33 cellular contexts compared by ENCODE assay signal in the genomic region with DNA sequence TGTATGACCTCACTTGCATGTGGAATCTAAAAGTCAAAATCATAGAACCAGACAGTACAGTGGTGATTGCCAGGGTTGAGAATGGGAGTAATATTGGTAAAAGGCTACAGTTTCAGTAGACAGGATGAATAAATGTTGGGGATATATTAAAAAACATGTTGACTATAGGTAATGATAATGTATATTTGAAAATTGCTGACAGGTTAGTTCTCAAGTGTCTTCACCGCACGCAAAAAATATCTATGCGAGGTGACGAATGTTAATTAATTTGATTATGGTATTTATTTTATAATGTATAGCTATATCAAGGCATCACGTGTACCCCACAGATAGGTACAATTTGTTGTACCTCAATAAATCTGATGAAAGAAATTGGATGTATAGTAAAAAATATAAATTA.
DNase-seq lines count a peak whose midpoint lies in the region; ATAC-seq, FAIRE-seq and TF ChIP-seq lines count a peak whose summit lies in the region.
"Had no signal": no experiment of that assay in that cellular context is flagged by ENCODE, and none has a peak within 500 bp of the region (broad histone marks: within the 10 kb centered on the region; RNA-seq: fewer than 3 reads in every experiment).

No MANE protein-coding gene starts in this region.

- H4K91ac ChIP-seq in IMR-90 (ENCODE audit: insufficient read depth, low read depth, low read length) = no peak overlapping the region

- H3K9ac ChIP-seq in HepG2 (ENCODE audit: insufficient read depth, low read depth, low read length) = no peak overlapping the region
- H3K9ac ChIP-seq in IMR-90 (ENCODE audit: low read depth, low read length) = no peak overlapping the region
- H3K9ac ChIP-seq in K562 (ENCODE audit: insufficient read depth in 1 of 2, low read depth in 2 of 2, low read length in 2 of 2) = no peak overlapping the region
- H3K9ac ChIP-seq: BLaER1; BLaER1 treated with 17β-estradiol and CSF1 and Interleukin-3, amounts not matched to agents 10 nM and 100 nM had no signal

- TF ChIP-seq POLR2A in HepG2 (IDR thresholded peaks at IDR 0.05; ENCODE audit: insufficient read depth in 1 of 2, low read depth in 2 of 2, low read length in 2 of 2) (no peak), right lobe of liver (IDR thresholded peaks at IDR 0.05) (no peak), A549 (IDR thresholded peaks at IDR 0.05; ENCODE audit: low read length) (no peak), IMR-90 (IDR thresholded peaks at IDR 0.05; ENCODE audit: low read depth, low read length) (no peak), K562 (conservative IDR thresholded peaks at IDR 0.05) (no peak)

- H3K9me3 ChIP-seq in HepG2 (ENCODE audit: low read length) (peaks cover 38% of the 10 kb centered on the region), right lobe of liver (no peaks in the 10 kb centered on the region), A549 (0 out of 3 replicates have a peak, but pooled peaks cover 3% of the 10 kb centered on the region), IMR-90 (ENCODE audit: control insufficient read depth, insufficient read depth, low read length) (peaks cover 11% of the 10 kb centered on the region), K562 (replicated peaks; ENCODE audit: control insufficient read depth, insufficient read depth, low read depth, low read length) (no peaks in the 10 kb centered on the region)
- H3K9me3 ChIP-seq: BE2C had no signal

- H3K4me3 ChIP-seq in HepG2 (replicated peaks in 1 of 3; ENCODE audit: insufficient read depth in 1 of 3, low read depth in 2 of 3, low read length in 3 of 3) = no peak overlapping the region
- H3K4me3 ChIP-seq in right lobe of liver = no peak overlapping the region
- no peak overlapping the region for H3K4me3 ChIP-seq in A549
- no peak overlapping the region for H3K4me3 ChIP-seq in IMR-90 (ENCODE audit: insufficient read depth, low read depth, low read length)
- no peak overlapping the region for H3K4me3 ChIP-seq in K562
- H3K4me3 ChIP-seq: BLaER1; BLaER1 treated with 17β-estradiol and CSF1 and Interleukin-3, amounts not matched to agents 10 nM and 100 nM had no signal

- no peak overlapping the region for H4K8ac ChIP-seq in IMR-90 (ENCODE audit: low read depth in 2 of 2, low read length in 2 of 2)

- TF ChIP-seq EP300 in HepG2 (IDR thresholded peaks at IDR 0.05; ENCODE audit: low read depth in 2 of 2, low read length in 2 of 2) (no peak), HepG2 (CRISPR knock-in tag; IDR thresholded peaks at IDR 0.05; ENCODE audit: borderline replicate concordance) (no peak), A549 (IDR thresholded peaks at IDR 0.05) (no peak), K562 (IDR thresholded peaks at IDR 0.05; ENCODE audit: low read length) (no peak)

- TF ChIP-seq CTCF in HepG2 (CRISPR knock-in tag; IDR thresholded peaks at IDR 0.05) (no peak), right lobe of liver (IDR thresholded peaks at IDR 0.05) (no peak), A549 (IDR thresholded peaks at IDR 0.05) (no peak), IMR-90 (conservative IDR thresholded peaks at IDR 0.05; ENCODE audit: low read depth, low read length) (no peak), K562 (IDR thresholded peaks at IDR 0.05 in 2 of 3, conservative IDR thresholded peaks at IDR 0.05 in 1 of 3; ENCODE audit: insufficient read depth in 2 of 3, low read depth in 1 of 3, low read length in 3 of 3) (no peak)

- H2BK15ac ChIP-seq in IMR-90 (ENCODE audit: low read depth, low read length) = no peak overlapping the region

- H3K4me1 ChIP-seq in HepG2 (ENCODE audit: insufficient read depth, low read length) = peaks cover 6% of the 10 kb centered on the region
- H3K4me1 ChIP-seq in right lobe of liver = peaks cover 0 to 14% (median 0%) of the 10 kb centered on the region in 4 donors
- H3K4me1 ChIP-seq in A549 = no peaks in the 10 kb centered on the region
- H3K4me1 ChIP-seq in IMR-90 (ENCODE audit: control insufficient read depth, insufficient read depth, low read length) = no peaks in the 10 kb centered on the region
- H3K4me1 ChIP-seq in K562 (replicated peaks in 1 of 2; ENCODE audit: control insufficient read depth in 2 of 2, insufficient read depth in 2 of 2, low read length in 2 of 2) = no peaks in the 10 kb centered on the region
- H3K4me1 ChIP-seq: BE2C; BLaER1; BLaER1 treated with 17β-estradiol and CSF1 and Interleukin-3, amounts not matched to agents 10 nM and 100 nM had no signal

- H3K18ac ChIP-seq in IMR-90 (ENCODE audit: low read depth, low read length) = no peak overlapping the region

- DNase-seq in HepG2 (ENCODE audit: low spot score) (no peak), right lobe of liver (no peak), A549 (ENCODE audit: low read depth in 1 of 2, low spot score in 1 of 2) (no peak), IMR-90 (no peak), K562 (ENCODE audit: extremely low read depth in 1 of 4, low spot score in 3 of 4) (no peak), mucosa of gallbladder (ENCODE audit: low spot score) (no peak)
- DNase-seq in activated naive CD4-positive, alpha-beta T cell treated with Interleukin-2 at 50 U/mL for 16 hours = no peak
- DNase-seq: 8988T; ACHN; AML-193; BE2C; C1 segment of cervical spinal cord; Caco-2; Calu3; CD4-positive, alpha-beta memory T cell; CD4-positive, alpha-beta T cell; CD4-positive, CD25-positive, alpha-beta regulatory T cell; CD8-positive, alpha-beta memory T cell; CD8-positive, alpha-beta T cell; COR-L47; DMS 273 treated with DMSO at 0.1 percent for 48 hours; DMS153; DMS53; DMS79; DMS79 treated with DMSO at 0.1 percent for 48 hours; DND-41; EL had no signal

- POLR2A ChIA-PET in HepG2 (lab: Yijun Ruan, JAX) (no interaction called here), A549 (lab: Yijun Ruan, JAX) (no interaction called here), IMR-90 (lab: Charles Lee; ENCODE audit: unreplicated experiment) (no interaction called here), K562 (lab: Yijun Ruan, JAX) (no interaction called here)

- H2BK5ac ChIP-seq in IMR-90 (ENCODE audit: low read depth, low read length, poor library complexity, severe bottlenecking) = no peak overlapping the region

- no peak overlapping the region for H2BK20ac ChIP-seq in IMR-90 (ENCODE audit: low read depth, low read length)

- no peaks in the 10 kb centered on the region for H3K79me2 ChIP-seq in HepG2 (ENCODE audit: insufficient read depth, low read length)
- H3K79me2 ChIP-seq in K562 (ENCODE audit: control insufficient read depth, insufficient read depth, low read length) = no peaks in the 10 kb centered on the region

- H3K36me3 ChIP-seq in HepG2 (replicated peaks in 1 of 2; ENCODE audit: control insufficient read depth in 1 of 2, insufficient read depth in 2 of 2, low read length in 2 of 2) (no peaks in the 10 kb centered on the region), right lobe of liver (no peaks in the 10 kb centered on the region), IMR-90 (ENCODE audit: control insufficient read depth, insufficient read depth, low read length) (no peaks in the 10 kb centered on the region), K562 (ENCODE audit: control insufficient read depth, insufficient read depth, low read length) (no peaks in the 10 kb centered on the region)
- H3K36me3 ChIP-seq: BE2C; BLaER1; BLaER1 treated with 17β-estradiol and CSF1 and Interleukin-3, amounts not matched to agents 10 nM and 100 nM had no signal

- intact Hi-C loops in HepG2 (cut with micrococcal nuclease; ENCODE audit: unreplicated experiment) (no loop called here), right lobe of liver (cut with DNase I) (no loop called here), IMR-90 (cut with micrococcal nuclease) (no loop called here), K562 (cut with micrococcal nuclease) (no loop called here)

- no peaks in the 10 kb centered on the region for H3K27me3 ChIP-seq in HepG2 (ENCODE audit: control insufficient read depth in 1 of 2, insufficient read depth in 2 of 2, low read length in 2 of 2)
- H3K27me3 ChIP-seq in right lobe of liver = no peaks in the 10 kb centered on the region
- no peaks in the 10 kb centered on the region for H3K27me3 ChIP-seq in IMR-90 (ENCODE audit: control insufficient read depth, insufficient read depth, low read length)
- no peaks in the 10 kb centered on the region for H3K27me3 ChIP-seq in K562 (ENCODE audit: control insufficient read depth in 2 of 2, insufficient read depth in 2 of 2, low read length in 2 of 2)
- H3K27me3 ChIP-seq: BE2C; BLaER1; BLaER1 treated with 17β-estradiol and CSF1 and Interleukin-3, amounts not matched to agents 10 nM and 100 nM had no signal

- H3K14ac ChIP-seq in IMR-90 (replicated peaks; ENCODE audit: low read depth, low read length) = no peak overlapping the region

- H2AFZ ChIP-seq in HepG2 (ENCODE audit: low read length) (no peak overlapping the region), IMR-90 (replicated peaks; ENCODE audit: low read length, poor library complexity) (no peak overlapping the region), K562 (ENCODE audit: low read depth, low read length) (no peak overlapping the region)

- H3K9me1 ChIP-seq in IMR-90 (ENCODE audit: insufficient read depth, low read length) = no peaks in the 10 kb centered on the region
- no peaks in the 10 kb centered on the region for H3K9me1 ChIP-seq in K562 (ENCODE audit: control insufficient read depth, insufficient read depth, low read length)

- FAIRE-seq in HepG2 (lab: Jason Lieb, UNC) (no peak), A549 (lab: Jason Lieb, UNC) (no peak), K562 (lab: Jason Lieb, UNC) (no peak)
- FAIRE-seq: D721Med had no signal

- H2BK120ac ChIP-seq in IMR-90 (ENCODE audit: low read depth, low read length) = no peak overlapping the region

- H4K5ac ChIP-seq in IMR-90 (ENCODE audit: low read depth, low read length) = no peak overlapping the region

- CTCF ChIA-PET in HepG2 (lab: Yijun Ruan, JAX; ENCODE audit: low intra/inter-chr PET ratio, low total read pairs) (no interaction called here), A549 (lab: Yijun Ruan, JAX) (no interaction called here), IMR-90 (lab: Yijun Ruan, JAX) (no interaction called here), K562 (lab: Yijun Ruan, JAX; ENCODE audit: low intra/inter-chr PET ratio) (no interaction called here)

- no peak overlapping the region for H3K27ac ChIP-seq in HepG2 (ENCODE audit: extremely low read length, insufficient read depth, low read length)
- H3K27ac ChIP-seq in right lobe of liver = no peak overlapping the region
- H3K27ac ChIP-seq in A549 = no peak overlapping the region
- H3K27ac ChIP-seq in IMR-90 (ENCODE audit: insufficient read depth, low read length) = no peak overlapping the region
- H3K27ac ChIP-seq in K562 (ENCODE audit: extremely low read depth, low read depth, low read length) = no peak overlapping the region
- H3K27ac ChIP-seq: 22Rv1; BLaER1; BLaER1 treated with 17β-estradiol and CSF1 and Interleukin-3, amounts not matched to agents 10 nM and 100 nM; C4-2B had no signal

- no peak overlapping the region for H3K56ac ChIP-seq in IMR-90 (ENCODE audit: extremely low read depth, insufficient read depth, low read length)

- dilution Hi-C loops in IMR-90 (cut with HindIII; ENCODE audit: low sequenced_read_pairs, unreplicated experiment) = no loop called here

- H2AK5ac ChIP-seq in IMR-90 (ENCODE audit: low read depth, low read length) = no peak overlapping the region

- TF ChIP-seq RAD21 in HepG2 (CRISPR knock-in tag; IDR thresholded peaks at IDR 0.05) = no peak
- no peak for TF ChIP-seq RAD21 in A549 (conservative IDR thresholded peaks at IDR 0.05 in 1 of 2, IDR thresholded peaks at IDR 0.05 in 1 of 2)
- no peak for TF ChIP-seq RAD21 in IMR-90 (IDR thresholded peaks at IDR 0.05; ENCODE audit: low read length)
- TF ChIP-seq RAD21 in K562 (CRISPR knock-in tag; conservative IDR thresholded peaks at IDR 0.05 in 1 of 2, IDR thresholded peaks at IDR 0.05 in 1 of 2) = no peak

- H3K23ac ChIP-seq in IMR-90 (ENCODE audit: low read depth, low read length) = no peak overlapping the region

- BruUV-seq in HepG2 (replicated peaks; lab: Mats Ljungman, UMichigan) (no TSS peak), IMR-90 (replicated peaks; lab: Mats Ljungman, UMichigan) (no TSS peak), K562 (replicated peaks; lab: Mats Ljungman, UMichigan) (no TSS peak)

- H3K4me2 ChIP-seq in HepG2 (ENCODE audit: low read depth, low read length) = no peak overlapping the region
- no peak overlapping the region for H3K4me2 ChIP-seq in A549
- H3K4me2 ChIP-seq in IMR-90 (ENCODE audit: low read depth, low read length) = no peak overlapping the region
- H3K4me2 ChIP-seq in K562 (ENCODE audit: insufficient read depth, low read length) = no peak overlapping the region
- H3K4me2 ChIP-seq: BLaER1; BLaER1 treated with 17β-estradiol and CSF1 and Interleukin-3, amounts not matched to agents 10 nM and 100 nM had no signal

- ATAC-seq in HepG2 = no peak
- no peak for ATAC-seq in right lobe of liver
- ATAC-seq in A549 = no peak
- ATAC-seq in IMR-90 (ENCODE audit: low read depth) = no peak
- ATAC-seq in K562 = no peak
- no peak for ATAC-seq in HG02759 (IDR thresholded peaks at IDR 0.05; ENCODE audit: unreplicated experiment)
- ATAC-seq: CD8-positive, alpha-beta T cell had no signal

- 88% methylated on average over 5 of the region's 5 CpGs for WGBS in HepG2 (ENCODE audit: low lambda C conversion rate)
- 90% methylated on average over 5 of the region's 5 CpGs for WGBS in right lobe of liver (ENCODE audit: insufficient coverage, low coverage, low lambda C conversion rate, missing lambda C conversion rate)
- WGBS in A549 (ENCODE audit: missing lambda C conversion rate) = 27% methylated on average over 5 of the region's 5 CpGs
- WGBS in IMR-90 (ENCODE audit: extremely low coverage in 2 of 2, insufficient read length in 1 of 2), 2 experiments = no CpG with 5 or more reads among the region's 5 CpGs
- WGBS in K562 (ENCODE audit: insufficient coverage, low coverage, missing lambda C conversion rate) = 0% methylated on average over 5 of the region's 5 CpGs

- in situ Hi-C loops in HepG2 (cut with HindIII; ENCODE audit: extremely low pct_ligation_motif_present, low pct_unique_long_range_greater_than_20kb) = no loop called here
- in situ Hi-C loops in IMR-90 (cut with MboI; ENCODE audit: low sequenced_read_pairs) = no loop called here
- in situ Hi-C loops in K562 (cut with MboI) = no loop called here

- no peak overlapping the region for H2AK9ac ChIP-seq in IMR-90 (replicated peaks; ENCODE audit: low read depth, low read length, poor library complexity)

- no peaks in the 10 kb centered on the region for H3K79me1 ChIP-seq in IMR-90 (ENCODE audit: low read depth in 1 of 2, low read length in 2 of 2)

- H4K20me1 ChIP-seq in HepG2 (ENCODE audit: insufficient read depth, low read length) (no peaks in the 10 kb centered on the region), IMR-90 (ENCODE audit: insufficient read depth, low read length) (no peaks in the 10 kb centered on the region), K562 (replicated peaks; ENCODE audit: control insufficient read depth, insufficient read depth, low read length) (no peaks in the 10 kb centered on the region)
- H4K20me1 ChIP-seq: BLaER1; BLaER1 treated with 17β-estradiol and CSF1 and Interleukin-3, amounts not matched to agents 10 nM and 100 nM had no signal

- H3K4ac ChIP-seq in IMR-90 (ENCODE audit: low read depth, low read length) = no peak overlapping the region
